2 cellular contexts compared by ENCODE assay signal in genomic region chr1:110829955-110830553, GRCh38.
TF ChIP-seq lines count a peak whose summit lies in the region.

No MANE protein-coding gene starts in this region.

TF ChIP-seq in A549, 52 proteins besides CTCF, POLR2A, EP300 and RAD21 (continued from another document):
- TF ChIP-seq NPAS2 (CRISPR knock-in tag; IDR thresholded peaks at IDR 0.05; ENCODE audit: borderline replicate concordance) (no peak), KDM5A (IDR thresholded peaks at IDR 0.05) (no peak)
- TF ChIP-seq, protein P1, sequence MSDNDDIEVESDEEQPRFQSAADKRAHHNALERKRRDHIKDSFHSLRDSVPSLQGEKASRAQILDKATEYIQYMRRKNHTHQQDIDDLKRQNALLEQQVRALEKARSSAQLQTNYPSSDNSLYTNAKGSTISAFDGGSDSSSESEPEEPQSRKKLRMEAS (IDR thresholded peaks at IDR 0.05): no peak

TF ChIP-seq in IMR-90, 13 proteins besides CTCF, POLR2A, EP300 and RAD21 (continued from another document):
- TF ChIP-seq CEBPB (IDR thresholded peaks at IDR 0.05; ENCODE audit: low read depth, low read length): no peak
